9 cellular contexts compared by ENCODE assay signal in genomic region chr7:1026721-1027151, GRCh38. TPM values are rescaled to one million over a fixed set of nuclear protein-coding genes. Genes with fewer than 3 reads are reported as not detected.
DNase-seq lines count a peak whose midpoint lies in the region; ATAC-seq and TF ChIP-seq lines count a peak whose summit lies in the region.
"Had no signal": no experiment of that assay in that cellular context is flagged by ENCODE, and none has a peak within 500 bp of the region (broad histone marks: within the 10 kb centered on the region; RNA-seq: fewer than 3 reads in every experiment).

No MANE protein-coding gene starts in this region.

- no peak overlapping the region for H3K27ac ChIP-seq in spleen

- H3K36me3 ChIP-seq in spleen = peaks cover 0 to 27% (median 8%) of the 10 kb centered on the region in 6 donors

- no peak for TF ChIP-seq POLR2A in spleen (IDR thresholded peaks at IDR 0.05)

- peaks cover 0 to 9% (median 0%) of the 10 kb centered on the region in 7 donors for H3K27me3 ChIP-seq in spleen (replicated peaks in 1 of 7)

- peak overlapping the region; percentile 68 for H3K4me3 Mint-ChIP-seq in activated CD4-positive, alpha-beta T cell treated with anti-CD3 and anti-CD28 coated beads, Interleukin-2, amount 10 ng/mL, durations not matched to agents 7 days and 5 days

- H3K27ac Mint-ChIP-seq in activated CD4-positive, alpha-beta T cell treated with anti-CD3 and anti-CD28 coated beads, Interleukin-2, amount 10 ng/mL, durations not matched to agents 7 days and 5 days = no peak overlapping the region

- H3K4me3 ChIP-seq in epithelial cell of esophagus (ENCODE audit: low read length) = peak overlapping the region; percentile 52
- H3K4me3 ChIP-seq in spleen = peak overlapping the region in 1 of 8 donors; percentile 97

- H3K9me3 Mint-ChIP-seq in activated CD4-positive, alpha-beta T cell treated with anti-CD3 and anti-CD28 coated beads, Interleukin-2, amount 10 ng/mL, durations not matched to agents 7 days and 5 days = peaks cover 6% of the 10 kb centered on the region

- intact Hi-C loops in spleen (cut with DNase I; ENCODE audit: low total_unique reads) = no loop called here

- 76 to 83% (median 79%) methylated on average over 20 of the region's 20 CpGs for WGBS in spleen, 5 donors

- H3K4me1 ChIP-seq in spleen = peaks cover 30 to 81% (median 64%) of the 10 kb centered on the region in 6 donors

- peaks cover 32% of the 10 kb centered on the region for H3K4me1 Mint-ChIP-seq in activated CD4-positive, alpha-beta T cell treated with anti-CD3 and anti-CD28 coated beads, Interleukin-2, amount 10 ng/mL, durations not matched to agents 7 days and 5 days

- POLR2A ChIA-PET in activated CD4-positive, alpha-beta T cell treated with anti-CD3 and anti-CD28 coated beads, Interleukin-2, amount 10 ng/mL, durations not matched to agents 7 days and 5 days (lab: Charles Lee) = no interaction called here

- H3K36me3 Mint-ChIP-seq in activated CD4-positive, alpha-beta T cell treated with anti-CD3 and anti-CD28 coated beads, Interleukin-2, amount 10 ng/mL, durations not matched to agents 7 days and 5 days (ENCODE audit: low read depth) = peaks cover 5% of the 10 kb centered on the region

- TF ChIP-seq CTCF in epithelial cell of esophagus (IDR thresholded peaks at IDR 0.05; ENCODE audit: insufficient read depth, low read depth, low read length, missing control alignments) (no peak), spleen (IDR thresholded peaks at IDR 0.05 in 8 of 11, conservative IDR thresholded peaks at IDR 0.05 in 3 of 11) (no peak)

- no peak for ATAC-seq in HG02885 (IDR thresholded peaks at IDR 0.05; ENCODE audit: poor library complexity, unreplicated experiment)

- peaks cover 0 to 5% (median 0%) of the 10 kb centered on the region in 8 donors for H3K9me3 ChIP-seq in spleen

- no peak for DNase-seq in activated CD4-positive, alpha-beta T cell treated with anti-CD3 and anti-CD28 coated beads, Interleukin-2, amount 10 ng/mL, durations not matched to agents 7 days and 5 days
- no peak for DNase-seq in activated CD4-positive, alpha-beta T cell treated with anti-CD3 and anti-CD28 coated beads for 1 hour
- peak; percentile 62 for DNase-seq in NOMO-1 treated with DMSO at 0.1 percent for 48 hours (lab: John Stamatoyannopoulos, UW; ENCODE audit: unreplicated experiment)
- no peak for DNase-seq in epithelial cell of esophagus (ENCODE audit: low read depth)
- peak; percentile 72 for DNase-seq in spleen
- DNase-seq in stimulated activated CD4-positive, alpha-beta T cell treated with anti-CD3 and anti-CD28 coated beads, Interleukin-2, amount 100 ng/mL, for 48 hours = no peak
- DNase-seq in kidney tubule cell (ENCODE audit: low spot score) = no peak
- DNase-seq: COR-L47 had no signal

- CTCF ChIA-PET in activated CD4-positive, alpha-beta T cell treated with anti-CD3 and anti-CD28 coated beads, Interleukin-2, amount 10 ng/mL, durations not matched to agents 7 days and 5 days (lab: Charles Lee) = interaction anchor here (1.4 kb wide), 1 partner anchor 33 kb away, joined by 4 read pairs; no protein-coding TSS in a partner anchor

- H3K27me3 Mint-ChIP-seq in activated CD4-positive, alpha-beta T cell treated with anti-CD3 and anti-CD28 coated beads, Interleukin-2, amount 10 ng/mL, durations not matched to agents 7 days and 5 days = no peaks in the 10 kb centered on the region

RNA-seq across cellular contexts. Expression of gene GPR146, which starts 17.6 kb away (rescaled TPM):
- 10 to 100 TPM; 13.3 to 13.8 TPM for total RNA-seq in activated CD4-positive, alpha-beta T cell treated with anti-CD3 and anti-CD28 coated beads, Interleukin-2, amount 10 ng/mL, durations not matched to agents 7 days and 5 days
- 10 to 100 TPM in 5 of 7 donors, 1 to 10 TPM in 2; 7.1 to 19.2 (median 13.3) TPM for total RNA-seq in spleen
- polyA plus RNA-seq in spleen = 1 to 10 TPM; 3.9 to 7.3 (median 5.0) TPM

RNA-seq across cellular contexts. Expression of gene CYP2W1, which starts 43.8 kb away (rescaled TPM):
- total RNA-seq in activated CD4-positive, alpha-beta T cell treated with anti-CD3 and anti-CD28 coated beads, Interleukin-2, amount 10 ng/mL, durations not matched to agents 7 days and 5 days = not detected
- 1 to 10 TPM in 1 of 7 donors, under 1 TPM in 4, not detected in 2; 0.13 to 1.2 (median 0.51) TPM for total RNA-seq in spleen
- under 1 TPM; 0.05 to 0.80 (median 0.28) TPM for polyA plus RNA-seq in spleen

RNA-seq across cellular contexts. Expression of gene COX19, which starts 51.4 kb away (rescaled TPM):
- 10 to 100 TPM; 18.2 to 20.1 TPM for total RNA-seq in activated CD4-positive, alpha-beta T cell treated with anti-CD3 and anti-CD28 coated beads, Interleukin-2, amount 10 ng/mL, durations not matched to agents 7 days and 5 days
- total RNA-seq in spleen = 10 to 100 TPM; 12.4 to 29.1 (median 18.9) TPM
- polyA plus RNA-seq in spleen = 1 to 10 TPM; 7.1 to 8.9 (median 7.2) TPM

Comparison
In these comparisons a context has a peak if more than half of its experiments do, and no peak if none do; other contexts are left out.
1. DNase-seq: peak in NOMO-1 treated with DMSO at 0.1 percent for 48 hours (single experiment) and spleen (single experiment); none in activated CD4-positive, alpha-beta T cell treated with anti-CD3 and anti-CD28 coated beads, Interleukin-2, amount 10 ng/mL, durations not matched to agents 7 days and 5 days (single experiment), activated CD4-positive, alpha-beta T cell treated with anti-CD3 and anti-CD28 coated beads for 1 hour (single experiment), epithelial cell of esophagus (single experiment), stimulated activated CD4-positive, alpha-beta T cell treated with anti-CD3 and anti-CD28 coated beads, Interleukin-2, amount 100 ng/mL, for 48 hours (0 of 2) and kidney tubule cell (single experiment).